Comparison of ENCODE assay signal across 8 cellular contexts in the genomic region with DNA sequence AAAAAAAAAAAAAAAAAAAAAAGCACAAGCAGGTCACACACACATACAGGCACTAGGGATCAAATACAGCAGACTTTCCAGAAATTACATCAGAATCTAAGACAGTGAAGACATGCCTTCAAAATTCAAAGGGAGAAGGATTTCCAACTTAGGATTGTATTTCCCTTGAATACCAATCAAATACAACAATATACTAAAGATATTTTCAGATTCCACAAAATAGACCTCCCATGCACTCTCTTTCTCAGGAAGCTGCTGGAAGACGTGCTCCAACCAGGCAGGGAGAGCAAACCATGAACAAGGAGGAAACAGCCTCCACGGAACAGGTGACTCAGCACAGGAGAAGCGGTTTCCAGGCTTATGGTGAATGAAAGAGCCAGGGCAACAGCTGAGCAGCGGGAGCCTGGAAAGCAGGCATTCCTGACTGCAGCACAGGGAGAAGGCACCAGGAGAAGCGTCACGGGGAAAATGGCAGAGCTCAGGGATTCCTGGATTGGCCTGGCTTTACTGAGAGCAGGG. TPM values are rescaled to one million over a fixed set of nuclear protein-coding genes. Genes with fewer than 3 reads are reported as not detected.
DNase-seq lines count a peak whose midpoint lies in the region; ATAC-seq and TF ChIP-seq lines count a peak whose summit lies in the region.
"Had no signal": no experiment of that assay in that cellular context is flagged by ENCODE, and none has a peak within 500 bp of the region (broad histone marks: within the 10 kb centered on the region; RNA-seq: fewer than 3 reads in every experiment).

No MANE protein-coding gene starts in this region.

- H2BK120ac ChIP-seq in H9 (ENCODE audit: low read depth, low read length, poor library complexity, severe bottlenecking) = no peak overlapping the region

- H3K4me1 Mint-ChIP-seq in H9 = peaks cover 23 to 45% of the 10 kb centered on the region in 2 experiments

- H2BK20ac ChIP-seq in H9 (ENCODE audit: low read depth, low read length, poor library complexity, severe bottlenecking) = no peak overlapping the region

- H3F3A ChIP-seq in SK-N-SH (replicated peaks; ENCODE audit: insufficient read depth) = peaks cover 11% of the 10 kb centered on the region

- no peak overlapping the region for H3K18ac ChIP-seq in H9 (ENCODE audit: insufficient read length, low read depth, low read length)

- H4K91ac ChIP-seq in H9 (ENCODE audit: insufficient read length, low read depth, low read length) = no peak overlapping the region

- H3K4me2 ChIP-seq in H9 (ENCODE audit: insufficient read depth, insufficient read length, low read length) = no peak overlapping the region
- H3K4me2 ChIP-seq in SK-N-SH = peak overlapping the region; percentile 37; the same call in 1 of the 2 replicates
- H3K4me2 ChIP-seq: KMS-11 had no signal

- H3K27me3 ChIP-seq in H9 (ENCODE audit: insufficient read depth, low read length) = no peaks in the 10 kb centered on the region
- no peaks in the 10 kb centered on the region for H3K27me3 ChIP-seq in SK-N-SH (ENCODE audit: insufficient read depth)
- H3K27me3 ChIP-seq in sigmoid colon = no peaks in the 10 kb centered on the region

- no peak for ATAC-seq in GM18867 (IDR thresholded peaks at IDR 0.05; ENCODE audit: unreplicated experiment)

- H3K79me2 ChIP-seq in H9 (ENCODE audit: insufficient read depth, low read length) (no peaks in the 10 kb centered on the region), SK-N-SH (ENCODE audit: insufficient read depth) (peaks cover 6% of the 10 kb centered on the region)

- H4K8ac ChIP-seq in H9 (replicated peaks; ENCODE audit: insufficient read length, low read depth, low read length) = no peak overlapping the region

- H3K4me3 Mint-ChIP-seq in H9 = peak overlapping the region in 1 of 2 experiments; percentile 47; a peak in 3 of 5 replicates

- H3T11ph ChIP-seq in H9 (ENCODE audit: low read length) = no peak overlapping the region

- intact Hi-C loops in sigmoid colon (cut with DNase I) = no loop called here

- peak overlapping the region; percentile 71 for H3K27ac ChIP-seq in H9 (ENCODE audit: insufficient read length, low read depth, low read length)
- H3K27ac ChIP-seq in SK-N-SH (ENCODE audit: low read depth in 2 of 2, low read length in 1 of 2) = peak overlapping the region in 1 of 2 experiments; percentile 92; a peak in 2 of 4 replicates
- peak overlapping the region in 3 of 4 donors; percentile 16 to 74 (median 48) for H3K27ac ChIP-seq in sigmoid colon
- H3K27ac ChIP-seq: KMS-11 had no signal

- H3K27me3 Mint-ChIP-seq in H9 (ENCODE audit: low read depth) = no peaks in the 10 kb centered on the region

- H3K36me3 ChIP-seq in SK-N-SH (replicated peaks in 1 of 2; ENCODE audit: control insufficient read depth in 1 of 2, insufficient read depth in 2 of 2, low read length in 1 of 2) (peaks cover 0 to 3% of the 10 kb centered on the region in 2 experiments), sigmoid colon (peaks cover 8 to 49% (median 14%) of the 10 kb centered on the region in 4 donors)

- no peak overlapping the region for H2BK15ac ChIP-seq in H9 (ENCODE audit: low read depth, low read length)

- H4K20me1 ChIP-seq in H9 (ENCODE audit: control insufficient read depth, insufficient read depth, insufficient read length) (no peaks in the 10 kb centered on the region), SK-N-SH (ENCODE audit: insufficient read depth) (no peaks in the 10 kb centered on the region)

- H3K4ac ChIP-seq in H9 (ENCODE audit: low read depth, low read length) = no peak overlapping the region

- POLR2A ChIA-PET in SK-N-SH (lab: Yijun Ruan, JAX) = no interaction called here

- TF ChIP-seq CTCF in H9 (conservative IDR thresholded peaks at IDR 0.05) = no peak
- no peak for TF ChIP-seq CTCF in SK-N-SH (IDR thresholded peaks at IDR 0.05)
- TF ChIP-seq CTCF in sigmoid colon (IDR thresholded peaks at IDR 0.05) = no peak

- H2BK5ac ChIP-seq in H9 (ENCODE audit: insufficient read length, low read length) = no peak overlapping the region

- H3K79me1 ChIP-seq in H9 (ENCODE audit: insufficient read depth, low read depth, low read length, poor library complexity, severe bottlenecking) = no peaks in the 10 kb centered on the region

- CTCF ChIA-PET in SK-N-SH (lab: Yijun Ruan, JAX) = no interaction called here

- H2AFZ ChIP-seq in H9 (ENCODE audit: low read length) (no peak overlapping the region), SK-N-SH (ENCODE audit: low read depth) (0 out of 2 replicates have a peak overlapping the region, but pooled peaks have one; percentile 35)

- H3K36me3 Mint-ChIP-seq in H9 (ENCODE audit: insufficient read depth in 1 of 3, low read depth in 3 of 3) = peaks cover 12 to 34% (median 30%) of the 10 kb centered on the region in 3 experiments; a peak in 6 of 7 replicates

- H3K9me3 Mint-ChIP-seq in H9 = no peaks in the 10 kb centered on the region; a peak in 2 of 5 replicates

- no peak overlapping the region for H3K23ac ChIP-seq in H9 (ENCODE audit: insufficient read length, low read depth, low read length)

- peak overlapping the region; percentile 24 for H3K9ac ChIP-seq in H9 (ENCODE audit: extremely low read depth, insufficient read length, low read length)
- H3K9ac ChIP-seq in SK-N-SH = peak overlapping the region; percentile 25; the same call in 1 of the 2 replicates
- H3K9ac ChIP-seq: KMS-11 had no signal

- H3K4me1 ChIP-seq in H9 (ENCODE audit: insufficient read depth, low read length) = no peaks in the 10 kb centered on the region
- peaks cover 16 to 24% of the 10 kb centered on the region in 2 experiments; a peak in 2 of 4 replicates for H3K4me1 ChIP-seq in SK-N-SH (ENCODE audit: control insufficient read depth in 1 of 2, insufficient read depth in 2 of 2, low read depth in 1 of 2, low read length in 1 of 2)
- peaks cover 0 to 46% (median 31%) of the 10 kb centered on the region in 4 donors for H3K4me1 ChIP-seq in sigmoid colon

- no peak for TF ChIP-seq POLR2A in sigmoid colon (IDR thresholded peaks at IDR 0.05)

- peak overlapping the region; percentile 74 to 98 (median 94) for H3K27ac Mint-ChIP-seq in H9

- no peak overlapping the region for H2BK12ac ChIP-seq in H9 (ENCODE audit: insufficient read length, low read depth, low read length)

- H3K4me3 ChIP-seq in SK-N-SH (ENCODE audit: low read depth in 2 of 2, low read length in 1 of 2) (no peak overlapping the region), sigmoid colon (no peak overlapping the region)

- no peak overlapping the region for H3K56ac ChIP-seq in H9 (ENCODE audit: insufficient read length, low read depth, low read length)

- no CpG with 5 or more reads among the region's 6 CpGs for WGBS in H9 (ENCODE audit: extremely low coverage, insufficient read length, low lambda C conversion rate)
- WGBS in SK-N-SH (ENCODE audit: low lambda C conversion rate) = 25% methylated on average over 6 of the region's 6 CpGs
- 17 to 54% methylated on average over 6 of the region's 6 CpGs for WGBS in sigmoid colon, 2 donors

- H4K5ac ChIP-seq in H9 (ENCODE audit: insufficient read length, low read depth, low read length) = no peak overlapping the region

- H3K9me3 ChIP-seq in H9 (ENCODE audit: control insufficient read depth, low read depth, low read length) (no peaks in the 10 kb centered on the region), SK-N-SH (no peaks in the 10 kb centered on the region), sigmoid colon (no peaks in the 10 kb centered on the region)

- DNase-seq in H9 (peak; percentile 92), SK-N-SH (no peak), globus pallidus (ENCODE audit: low spot score) (peak; percentile 45), sigmoid colon (no peak), GM19240 (ENCODE audit: insufficient read length, low spot score) (no peak), NCI-H2081 treated with DMSO at 0.1 percent for 48 hours (lab: John Stamatoyannopoulos, UW) (no peak)

- H3K23me2 ChIP-seq in H9 (ENCODE audit: insufficient read length, low read depth, low read length, poor library complexity, severe bottlenecking) = no peaks in the 10 kb centered on the region

- H3K9me2 ChIP-seq in SK-N-SH = no peaks in the 10 kb centered on the region

- no peak for TF ChIP-seq RAD21 in SK-N-SH (IDR thresholded peaks at IDR 0.05; ENCODE audit: low read length)

- TF ChIP-seq EP300 in SK-N-SH (IDR thresholded peaks at IDR 0.05; ENCODE audit: borderline replicate concordance in 1 of 2, low read depth in 1 of 2, low read length in 1 of 2) (no peak), sigmoid colon (IDR thresholded peaks at IDR 0.05) (no peak)

- H2AK5ac ChIP-seq in H9 (ENCODE audit: insufficient read length, low read length) = no peak overlapping the region

- H3K14ac ChIP-seq in H9 (ENCODE audit: insufficient read depth, low read length) = no peak overlapping the region

TF ChIP-seq in SK-N-SH, 30 proteins besides CTCF, POLR2A, EP300 and RAD21 (continues in another document):
- peak; percentile 49; the same call in 1 of the 2 replicates for TF ChIP-seq TCF12 (IDR thresholded peaks at IDR 0.05)
- peak; percentile 40 for TF ChIP-seq JUND (IDR thresholded peaks at IDR 0.05)
- TF ChIP-seq, protein P1, sequence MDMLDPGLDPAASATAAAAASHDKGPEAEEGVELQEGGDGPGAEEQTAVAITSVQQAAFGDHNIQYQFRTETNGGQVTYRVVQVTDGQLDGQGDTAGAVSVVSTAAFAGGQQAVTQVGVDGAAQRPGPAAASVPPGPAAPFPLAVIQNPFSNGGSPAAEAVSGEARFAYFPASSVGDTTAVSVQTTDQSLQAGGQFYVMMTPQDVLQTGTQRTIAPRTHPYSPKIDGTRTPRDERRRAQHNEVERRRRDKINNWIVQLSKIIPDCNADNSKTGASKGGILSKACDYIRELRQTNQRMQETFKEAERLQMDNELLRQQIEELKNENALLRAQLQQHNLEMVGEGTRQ (IDR thresholded peaks at IDR 0.05; ENCODE audit: borderline replicate concordance, low read depth, low read length) = no peak
- TF ChIP-seq SIN3A (IDR thresholded peaks at IDR 0.05; ENCODE audit: borderline replicate concordance, low read depth, low read length) = 0 out of 2 replicates have a peak, but pooled peaks have one; percentile 32

RNA-seq across cellular contexts. Expression of a gene that starts 32.0 kb away (rescaled TPM):
- total RNA-seq in H9 (2021) (51.7 and 58.5 TPM in 2 replicates), sigmoid colon (10 to 100 TPM; 42.6 to 96.4 (median 68.1) TPM)
- polyA plus RNA-seq in SK-N-SH (2012; rRNA removed) (17.4 and 25.3 TPM in 2 replicates), sigmoid colon (10 to 100 TPM in 1 of 3 donors, 1 to 10 TPM in 2; 7.2 to 34.3 (median 8.1) TPM)
- polyA plus RNA-seq in SK-N-SH (2012; cell fraction: cytosol; rRNA removed) = 13.1 and 18.7 TPM in 2 replicates
- 42.9 and 45.0 TPM in 2 replicates for polyA plus RNA-seq in SK-N-SH (2012; cell fraction: nucleus; rRNA removed)

RNA-seq across cellular contexts. Expression of a gene that starts 39.0 kb away (rescaled TPM):
- total RNA-seq in H9 (2021) = 5.8 and 6.7 TPM in 2 replicates
- polyA plus RNA-seq in SK-N-SH (2012; rRNA removed) = 7.9 and 8.2 TPM in 2 replicates
- 7.0 and 7.4 TPM in 2 replicates for polyA plus RNA-seq in SK-N-SH (2012; cell fraction: cytosol; rRNA removed)
- 9.6 and 10.1 TPM in 2 replicates for polyA plus RNA-seq in SK-N-SH (2012; cell fraction: nucleus; rRNA removed)
- 100 to 1,000 TPM in 1 of 4 donors, 10 to 100 TPM in 3; 15.3 to 104 (median 26.1) TPM for total RNA-seq in sigmoid colon
- polyA plus RNA-seq in sigmoid colon = 10 to 100 TPM; 18.5 to 41.4 (median 35.4) TPM

RNA-seq across cellular contexts. Expression of a gene that starts 59.2 kb away (rescaled TPM):
- total RNA-seq in H9 (2021) (22.1 and 24.1 TPM in 2 replicates), sigmoid colon (10 to 100 TPM; 10.7 to 36.2 (median 26.5) TPM)
- polyA plus RNA-seq in SK-N-SH (2012; rRNA removed) (10.5 and 14.5 TPM in 2 replicates), sigmoid colon (10 to 100 TPM in 1 of 3 donors, 1 to 10 TPM in 2; 6.6 to 21.1 (median 8.6) TPM)
- polyA plus RNA-seq in SK-N-SH (2012; cell fraction: cytosol; rRNA removed) = 1.7 and 2.8 TPM in 2 replicates
- 89.3 and 95.1 TPM in 2 replicates for polyA plus RNA-seq in SK-N-SH (2012; cell fraction: nucleus; rRNA removed)

Comparison
In these comparisons a context has a peak if more than half of its experiments do, and no peak if none do; other contexts are left out.
1. DNase-seq: peak in H9 (single experiment) and globus pallidus (single experiment); none in SK-N-SH (single experiment), sigmoid colon (single experiment), GM19240 (single experiment) and NCI-H2081 treated with DMSO at 0.1 percent for 48 hours (single experiment).